In the genomic region with DNA sequence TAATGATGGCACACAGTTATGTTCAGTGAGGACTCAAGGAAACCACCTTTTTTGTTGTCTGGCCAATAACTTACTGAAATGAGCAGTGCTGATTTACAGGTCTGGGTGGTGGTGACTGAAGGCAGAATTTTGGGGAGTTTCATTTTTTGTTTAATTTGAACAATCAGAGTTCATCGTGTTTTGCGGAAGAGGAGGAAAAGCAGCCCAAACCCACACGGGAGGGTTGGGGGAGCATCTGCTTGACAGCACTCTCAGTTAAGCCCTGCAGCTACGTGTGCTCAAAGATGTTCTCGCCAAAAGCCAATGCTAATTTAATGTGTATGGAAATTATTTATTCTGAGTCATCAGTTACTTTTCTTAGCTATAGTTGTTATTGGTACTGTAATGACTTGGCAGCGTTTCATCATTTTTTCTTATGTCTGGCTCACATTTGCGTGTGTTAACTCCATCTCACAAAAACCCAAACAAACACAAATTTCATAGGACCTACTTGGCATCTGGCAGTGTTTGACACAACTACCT, we compare ENCODE assay signal across 10 cellular contexts.
DNase-seq lines count a peak whose midpoint lies in the region; ATAC-seq, FAIRE-seq and TF ChIP-seq lines count a peak whose summit lies in the region.
"Had no signal": no experiment of that assay in that cellular context is flagged by ENCODE, and none has a peak within 500 bp of the region (broad histone marks: within the 10 kb centered on the region; RNA-seq: fewer than 3 reads in every experiment).

No MANE protein-coding gene starts in this region.

- H3K4me3 Mint-ChIP-seq in CD4-positive, CD25-positive, alpha-beta regulatory T cell: peak overlapping the region in 3 of 4 donors; percentile 38 to 75 (median 71)
- H3K4me3 Mint-ChIP-seq in activated T-cell treated with anti-CD3 and anti-CD28 coated beads, Interleukin-2, amount 50 U/mL, for 72 hours: peak overlapping the region; percentile 53 to 75

- TF ChIP-seq POLR2A in H54 (IDR thresholded peaks at IDR 0.05; ENCODE audit: low read depth, low read length): no peak

- peaks cover 5 to 38% (median 22%) of the 10 kb centered on the region in 4 donors for H3K4me1 Mint-ChIP-seq in CD4-positive, CD25-positive, alpha-beta regulatory T cell
- peaks cover 41% of the 10 kb centered on the region for H3K4me1 Mint-ChIP-seq in activated T-cell treated with anti-CD3 and anti-CD28 coated beads, Interleukin-2, amount 50 U/mL, for 72 hours (ENCODE audit: low read depth)

- H3K4me2 ChIP-seq in keratinocyte (ENCODE audit: control insufficient read depth, extremely low read depth, insufficient read depth, low read depth, low read length): peak overlapping the region; percentile 81

- H3K27me3 ChIP-seq in CD4-positive, CD25-positive, alpha-beta regulatory T cell (ENCODE audit: control insufficient read depth, insufficient read depth, low read length): no peaks in the 10 kb centered on the region
- H3K27me3 ChIP-seq in keratinocyte (ENCODE audit: control insufficient read depth, extremely low read depth, insufficient read depth, low read length): no peaks in the 10 kb centered on the region

- no peak overlapping the region for H2AFZ ChIP-seq in keratinocyte (ENCODE audit: control insufficient read depth, low read length)

- dilution Hi-C loops in keratinocyte (cut with MboI; ENCODE audit: extremely low pct_ligation_motif_present, low sequenced_read_pairs): no loop called here

- peaks cover 10% of the 10 kb centered on the region for H3K27me3 Mint-ChIP-seq in CD4-positive, CD25-positive, alpha-beta regulatory T cell
- peaks cover 8% of the 10 kb centered on the region for H3K27me3 Mint-ChIP-seq in activated T-cell treated with anti-CD3 and anti-CD28 coated beads, Interleukin-2, amount 50 U/mL, for 72 hours (ENCODE audit: low read depth)

- DNase-seq in CD4-positive, CD25-positive, alpha-beta regulatory T cell: peak in 2 of 3 donors; percentile 12 to 61
- DNase-seq in activated T-cell treated with anti-CD3 and anti-CD28 coated beads, Interleukin-2, amount 50 U/mL, for 72 hours: peak; percentile 49 to 58
- DNase-seq in keratinocyte (ENCODE audit: low read depth, low spot score) (no peak), GOT3 (lab: John Stamatoyannopoulos, UW) (no peak), ureter (ENCODE audit: low spot score) (no peak), T-helper 9 cell (no peak), H54 (ENCODE audit: insufficient read length, low spot score) (no peak)
- DNase-seq: mucosa of descending colon had no signal

- H3K9me1 ChIP-seq in keratinocyte (ENCODE audit: control insufficient read depth, extremely low read depth, insufficient read depth, low read length): no peaks in the 10 kb centered on the region

- H3K4me1 ChIP-seq in CD4-positive, CD25-positive, alpha-beta regulatory T cell (ENCODE audit: control insufficient read depth, insufficient read depth, low read length, poor library complexity, severe bottlenecking): peaks cover 7% of the 10 kb centered on the region
- H3K4me1 ChIP-seq in keratinocyte (ENCODE audit: control insufficient read depth, extremely low read depth, insufficient read depth, low read length): peaks cover 38% of the 10 kb centered on the region

- no peaks in the 10 kb centered on the region for H3K79me2 ChIP-seq in keratinocyte (ENCODE audit: control insufficient read depth, insufficient read depth, low read length)

- no peaks in the 10 kb centered on the region for H4K20me1 ChIP-seq in keratinocyte (ENCODE audit: control insufficient read depth, extremely low read depth, insufficient read depth, low read length)

- H3K9me3 Mint-ChIP-seq in CD4-positive, CD25-positive, alpha-beta regulatory T cell: no peaks in the 10 kb centered on the region
- no peaks in the 10 kb centered on the region for H3K9me3 Mint-ChIP-seq in activated T-cell treated with anti-CD3 and anti-CD28 coated beads, Interleukin-2, amount 50 U/mL, for 72 hours

- ATAC-seq in CD4-positive, CD25-positive, alpha-beta regulatory T cell (ENCODE audit: low read depth in 2 of 2): peak in 1 of 2 donors; percentile 39
- ATAC-seq in GM21529 (IDR thresholded peaks at IDR 0.05; ENCODE audit: unreplicated experiment): peak; percentile 54
- ATAC-seq in activated T-cell treated with anti-CD3 and anti-CD28 coated beads, Interleukin-2, amount 50 U/mL, for 72 hours (replicated peaks in 1 of 2): peak; percentile 81 to 84
- ATAC-seq: HCT116, mucosa of descending colon had no signal

- no peaks in the 10 kb centered on the region for H3K9me3 ChIP-seq in CD4-positive, CD25-positive, alpha-beta regulatory T cell (ENCODE audit: control insufficient read depth in 2 of 2, low read length in 2 of 2)
- no peaks in the 10 kb centered on the region for H3K9me3 ChIP-seq in keratinocyte (ENCODE audit: control insufficient read depth, low read depth, low read length)
- H3K9me3 ChIP-seq: mucosa of descending colon had no signal

- no peaks in the 10 kb centered on the region for H3K36me3 Mint-ChIP-seq in CD4-positive, CD25-positive, alpha-beta regulatory T cell
- peaks cover 0 to 2% of the 10 kb centered on the region in 2 donors for H3K36me3 Mint-ChIP-seq in activated T-cell treated with anti-CD3 and anti-CD28 coated beads, Interleukin-2, amount 50 U/mL, for 72 hours (ENCODE audit: insufficient read depth in 2 of 2)

- no peak for TF ChIP-seq CTCF in keratinocyte (optimal IDR thresholded peaks at IDR 0.05 in 1 of 3, IDR thresholded peaks at IDR 0.05 in 1 of 3, conservative IDR thresholded peaks at IDR 0.05 in 1 of 3; ENCODE audit: extremely low read depth in 1 of 3, insufficient read depth in 2 of 3, low read length in 3 of 3)

- FAIRE-seq in keratinocyte (lab: Jason Lieb, UNC): peak; percentile 71
- no peak for FAIRE-seq in H54 (lab: Jason Lieb, UNC)

- H3K27ac Mint-ChIP-seq in CD4-positive, CD25-positive, alpha-beta regulatory T cell: peak overlapping the region; percentile 27 to 94 (median 65)
- H3K27ac Mint-ChIP-seq in activated T-cell treated with anti-CD3 and anti-CD28 coated beads, Interleukin-2, amount 50 U/mL, for 72 hours: peak overlapping the region; percentile 82

- H3K27ac ChIP-seq in CD4-positive, CD25-positive, alpha-beta regulatory T cell (ENCODE audit: insufficient read depth, low read length, poor library complexity, severe bottlenecking): no peak overlapping the region
- no peak overlapping the region for H3K27ac ChIP-seq in keratinocyte (ENCODE audit: control insufficient read depth, insufficient read depth, low read length)

- no peaks in the 10 kb centered on the region for H3K36me3 ChIP-seq in CD4-positive, CD25-positive, alpha-beta regulatory T cell (ENCODE audit: control insufficient read depth, insufficient read depth, low read length)
- H3K36me3 ChIP-seq in keratinocyte (ENCODE audit: control insufficient read depth in 2 of 2, extremely low read depth in 1 of 2, insufficient read depth in 2 of 2, low read length in 2 of 2): no peaks in the 10 kb centered on the region

- peak overlapping the region; percentile 30 for H3K4me3 ChIP-seq in CD4-positive, CD25-positive, alpha-beta regulatory T cell (ENCODE audit: low read depth, low read length)
- peak overlapping the region in 1 of 3 experiments; percentile 23 for H3K4me3 ChIP-seq in keratinocyte (ENCODE audit: control insufficient read depth in 2 of 3, extremely low read depth in 1 of 3, insufficient read depth in 2 of 3, low read depth in 1 of 3, low read length in 3 of 3)
- H3K4me3 ChIP-seq: mucosa of descending colon had no signal

- H3K9ac ChIP-seq in keratinocyte (ENCODE audit: control insufficient read depth, extremely low read depth, insufficient read depth, low read length): no peak overlapping the region

Comparison
In these comparisons a context has a peak if more than half of its experiments do, and no peak if none do; other contexts are left out.
1. DNase-seq: peak in CD4-positive, CD25-positive, alpha-beta regulatory T cell (2 of 3) and activated T-cell treated with anti-CD3 and anti-CD28 coated beads, Interleukin-2, amount 50 U/mL, for 72 hours (2 of 2); none in keratinocyte (single experiment), GOT3 (single experiment), ureter (single experiment), T-helper 9 cell (single experiment) and H54 (single experiment).